Comparison of ENCODE assay signal across 8 cellular contexts in genomic region chr11:82901165-82901938, GRCh38. TPM values are rescaled to one million over a fixed set of nuclear protein-coding genes. Genes with fewer than 3 reads are reported as not detected.
DNase-seq lines count a peak whose midpoint lies in the region; ATAC-seq and TF ChIP-seq lines count a peak whose summit lies in the region.

DDIAS (plus strand) TSS chr11:82901736; CDS start chr11:82914739, 13,003 bp downstream.

- H3K36me3 ChIP-seq in smooth muscle cell (ENCODE audit: low read depth): no peaks in the 10 kb centered on the region

- H3K4me2 ChIP-seq in smooth muscle cell: peak within 1 kb of the TSS; percentile 93

- ATAC-seq in GM18907 (IDR thresholded peaks at IDR 0.05; ENCODE audit: unreplicated experiment) (peak; percentile 77), HG03159 (IDR thresholded peaks at IDR 0.05; ENCODE audit: unreplicated experiment) (peak; percentile 72), WTC11 (peak; percentile 69)

- peak within 1 kb of the TSS; percentile 77 for H3K27ac ChIP-seq in smooth muscle cell (ENCODE audit: low read depth)

- H3K27me3 ChIP-seq in smooth muscle cell (ENCODE audit: low read depth): no peaks in the 10 kb centered on the region

- no peaks in the 10 kb centered on the region for H3K36me3 Mint-ChIP-seq in WTC11

- peak within 1 kb of the TSS; percentile 75 for H3K9ac ChIP-seq in smooth muscle cell (ENCODE audit: low read depth)

- peak within 1 kb of the TSS; percentile 93 for H2AFZ ChIP-seq in smooth muscle cell (ENCODE audit: low read depth)

- no peaks in the 10 kb centered on the region for H4K20me1 ChIP-seq in smooth muscle cell (ENCODE audit: low read depth)

- H3F3A ChIP-seq in smooth muscle cell (ENCODE audit: low read depth): no peaks in the 10 kb centered on the region

- in situ Hi-C loops in ACHN (cut with HindIII; ENCODE audit: low pct_ligation_motif_present, low pct_unique_long_range_greater_than_20kb, low sequenced_read_pairs): no loop called here

- DNase-seq in ACHN (peak; percentile 97), NCI-H226 (peak; percentile 93), WTC11 (ENCODE audit: low spot score) (peak; percentile 96), cardiac fibroblast (ENCODE audit: low read depth in 2 of 2) (peak; percentile 98 to 99), iPS-NIHi7 (ENCODE audit: extremely low spot score) (peak; percentile 93), smooth muscle cell (lab: John Stamatoyannopoulos, UW; ENCODE audit: unreplicated experiment) (peak; percentile 79)

- peaks cover 26% of the 10 kb centered on the region for H3K4me1 Mint-ChIP-seq in WTC11

- CTCF ChIA-PET in WTC11 (lab: Charles Lee): interaction anchor here (0.7 to 3.7 kb wide), 13 partner anchors 23 to 935 kb away, joined by 3 to 85 read pairs (median 4); partner anchors contain the start of genes FAM181B and PCF11

- WGBS in smooth muscle cell (ENCODE audit: low lambda C conversion rate): under 1% methylated on average over 42 of the region's 49 CpGs

- H3K4me3 ChIP-seq in cardiac fibroblast (replicated peaks in 1 of 2; ENCODE audit: low read depth in 2 of 2, low read length in 2 of 2) (peak within 1 kb of the TSS; percentile 76 to 78), smooth muscle cell (peak within 1 kb of the TSS; percentile 75)

- H3K79me2 ChIP-seq in smooth muscle cell (ENCODE audit: low read depth): peaks cover 31% of the 10 kb centered on the region

- peaks cover 7% of the 10 kb centered on the region for H3K4me1 ChIP-seq in smooth muscle cell (ENCODE audit: low read depth)

- TF ChIP-seq CTCF in WTC11 (IDR thresholded peaks at IDR 0.05) (no peak), cardiac fibroblast (IDR thresholded peaks at IDR 0.05; ENCODE audit: low read depth, low read length) (no peak), smooth muscle cell (IDR thresholded peaks at IDR 0.05; ENCODE audit: borderline replicate concordance, insufficient read depth, poor library complexity, severe bottlenecking) (no peak)

- peak within 1 kb of the TSS; percentile 100 for H3K27ac Mint-ChIP-seq in WTC11

- H3K9me3 Mint-ChIP-seq in WTC11: no peaks in the 10 kb centered on the region

- no peaks in the 10 kb centered on the region for H3K9me3 ChIP-seq in smooth muscle cell (replicated peaks; ENCODE audit: low read depth)

- H3K4me3 Mint-ChIP-seq in WTC11: peak within 1 kb of the TSS; percentile 100

- H3K27me3 Mint-ChIP-seq in WTC11 (ENCODE audit: low read depth): no peaks in the 10 kb centered on the region; the same call in 1 of the 2 replicates

- POLR2A ChIA-PET in WTC11 (lab: Charles Lee): interaction anchor here (0.5 to 3.8 kb wide), 10 partner anchors 12 to 385 kb away, joined by 3 to 46 read pairs (median 6); partner anchors contain the start of genes CCDC90B, FAM181B, PCF11 and RAB30

TF ChIP-seq in WTC11, 78 proteins besides CTCF, POLR2A, EP300 and RAD21 (continues in another document):
- TF ChIP-seq SP1 (CRISPR knock-in tag; conservative IDR thresholded peaks at IDR 0.05) (peak; percentile 33; the same call in 1 of the 2 replicates), ETV6 (CRISPR knock-in tag; IDR thresholded peaks at IDR 0.05) (no peak), SMAD4 (CRISPR knock-in tag; IDR thresholded peaks at IDR 0.05) (no peak), JUN (CRISPR knock-in tag; IDR thresholded peaks at IDR 0.05) (no peak), JAZF1 (CRISPR knock-in tag; IDR thresholded peaks at IDR 0.05) (no peak), CREM (CRISPR knock-in tag; IDR thresholded peaks at IDR 0.05) (0 out of 2 replicates have a peak, but pooled peaks have one; percentile 22), NFYB (CRISPR knock-in tag; conservative IDR thresholded peaks at IDR 0.05; ENCODE audit: low read depth) (peak; percentile 69), MAX (CRISPR knock-in tag; IDR thresholded peaks at IDR 0.05) (peak; percentile 52), MYBL2 (CRISPR knock-in tag; IDR thresholded peaks at IDR 0.05) (0 out of 2 replicates have a peak, but pooled peaks have one; percentile 59), ATF3 (CRISPR knock-in tag; conservative IDR thresholded peaks at IDR 0.05) (no peak), GABPB1 (CRISPR knock-in tag; IDR thresholded peaks at IDR 0.05) (peak; percentile 79), HMGXB4 (CRISPR knock-in tag; IDR thresholded peaks at IDR 0.05) (peak; percentile 38; the same call in 1 of the 2 replicates), TEAD1 (CRISPR knock-in tag; IDR thresholded peaks at IDR 0.05) (no peak)
- TF ChIP-seq, protein P1, sequence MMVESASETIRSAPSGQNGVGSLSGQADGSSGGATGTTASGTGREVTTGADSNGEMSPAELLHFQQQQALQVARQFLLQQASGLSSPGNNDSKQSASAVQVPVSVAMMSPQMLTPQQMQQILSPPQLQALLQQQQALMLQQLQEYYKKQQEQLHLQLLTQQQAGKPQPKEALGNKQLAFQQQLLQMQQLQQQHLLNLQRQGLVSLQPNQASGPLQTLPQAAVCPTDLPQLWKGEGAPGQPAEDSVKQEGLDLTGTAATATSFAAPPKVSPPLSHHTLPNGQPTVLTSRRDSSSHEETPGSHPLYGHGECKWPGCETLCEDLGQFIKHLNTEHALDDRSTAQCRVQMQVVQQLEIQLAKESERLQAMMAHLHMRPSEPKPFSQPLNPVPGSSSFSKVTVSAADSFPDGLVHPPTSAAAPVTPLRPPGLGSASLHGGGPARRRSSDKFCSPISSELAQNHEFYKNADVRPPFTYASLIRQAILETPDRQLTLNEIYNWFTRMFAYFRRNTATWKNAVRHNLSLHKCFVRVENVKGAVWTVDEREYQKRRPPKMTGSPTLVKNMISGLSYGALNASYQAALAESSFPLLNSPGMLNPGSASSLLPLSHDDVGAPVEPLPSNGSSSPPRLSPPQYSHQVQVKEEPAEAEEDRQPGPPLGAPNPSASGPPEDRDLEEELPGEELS (CRISPR knock-in tag; IDR thresholded peaks at IDR 0.05): no peak
- TF ChIP-seq, protein P2, sequence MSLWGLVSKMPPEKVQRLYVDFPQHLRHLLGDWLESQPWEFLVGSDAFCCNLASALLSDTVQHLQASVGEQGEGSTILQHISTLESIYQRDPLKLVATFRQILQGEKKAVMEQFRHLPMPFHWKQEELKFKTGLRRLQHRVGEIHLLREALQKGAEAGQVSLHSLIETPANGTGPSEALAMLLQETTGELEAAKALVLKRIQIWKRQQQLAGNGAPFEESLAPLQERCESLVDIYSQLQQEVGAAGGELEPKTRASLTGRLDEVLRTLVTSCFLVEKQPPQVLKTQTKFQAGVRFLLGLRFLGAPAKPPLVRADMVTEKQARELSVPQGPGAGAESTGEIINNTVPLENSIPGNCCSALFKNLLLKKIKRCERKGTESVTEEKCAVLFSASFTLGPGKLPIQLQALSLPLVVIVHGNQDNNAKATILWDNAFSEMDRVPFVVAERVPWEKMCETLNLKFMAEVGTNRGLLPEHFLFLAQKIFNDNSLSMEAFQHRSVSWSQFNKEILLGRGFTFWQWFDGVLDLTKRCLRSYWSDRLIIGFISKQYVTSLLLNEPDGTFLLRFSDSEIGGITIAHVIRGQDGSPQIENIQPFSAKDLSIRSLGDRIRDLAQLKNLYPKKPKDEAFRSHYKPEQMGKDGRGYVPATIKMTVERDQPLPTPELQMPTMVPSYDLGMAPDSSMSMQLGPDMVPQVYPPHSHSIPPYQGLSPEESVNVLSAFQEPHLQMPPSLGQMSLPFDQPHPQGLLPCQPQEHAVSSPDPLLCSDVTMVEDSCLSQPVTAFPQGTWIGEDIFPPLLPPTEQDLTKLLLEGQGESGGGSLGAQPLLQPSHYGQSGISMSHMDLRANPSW (CRISPR knock-in tag; conservative IDR thresholded peaks at IDR 0.05; ENCODE audit: low read depth): no peak
- TF ChIP-seq, protein P3, sequence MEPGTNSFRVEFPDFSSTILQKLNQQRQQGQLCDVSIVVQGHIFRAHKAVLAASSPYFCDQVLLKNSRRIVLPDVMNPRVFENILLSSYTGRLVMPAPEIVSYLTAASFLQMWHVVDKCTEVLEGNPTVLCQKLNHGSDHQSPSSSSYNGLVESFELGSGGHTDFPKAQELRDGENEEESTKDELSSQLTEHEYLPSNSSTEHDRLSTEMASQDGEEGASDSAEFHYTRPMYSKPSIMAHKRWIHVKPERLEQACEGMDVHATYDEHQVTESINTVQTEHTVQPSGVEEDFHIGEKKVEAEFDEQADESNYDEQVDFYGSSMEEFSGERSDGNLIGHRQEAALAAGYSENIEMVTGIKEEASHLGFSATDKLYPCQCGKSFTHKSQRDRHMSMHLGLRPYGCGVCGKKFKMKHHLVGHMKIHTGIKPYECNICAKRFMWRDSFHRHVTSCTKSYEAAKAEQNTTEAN (CRISPR knock-in tag; IDR thresholded peaks at IDR 0.05): no peak
- TF ChIP-seq, protein P4, sequence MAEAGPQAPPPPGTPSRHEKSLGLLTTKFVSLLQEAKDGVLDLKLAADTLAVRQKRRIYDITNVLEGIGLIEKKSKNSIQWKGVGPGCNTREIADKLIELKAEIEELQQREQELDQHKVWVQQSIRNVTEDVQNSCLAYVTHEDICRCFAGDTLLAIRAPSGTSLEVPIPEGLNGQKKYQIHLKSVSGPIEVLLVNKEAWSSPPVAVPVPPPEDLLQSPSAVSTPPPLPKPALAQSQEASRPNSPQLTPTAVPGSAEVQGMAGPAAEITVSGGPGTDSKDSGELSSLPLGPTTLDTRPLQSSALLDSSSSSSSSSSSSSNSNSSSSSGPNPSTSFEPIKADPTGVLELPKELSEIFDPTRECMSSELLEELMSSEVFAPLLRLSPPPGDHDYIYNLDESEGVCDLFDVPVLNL (CRISPR knock-in tag; IDR thresholded peaks at IDR 0.05; ENCODE audit: borderline replicate concordance, low read depth): peak; percentile 97

RNA-seq across cellular contexts. Expression of gene DDIAS, which starts in this region (rescaled TPM):
- 21.7 to 28.7 TPM (median 22.0 TPM) in 3 replicates for total RNA-seq in WTC11 (2021)
- total RNA-seq in smooth muscle cell: 4.0 and 5.9 TPM in 2 replicates
- 3.1 TPM in 2 replicates for polyA plus RNA-seq in smooth muscle cell

Comparison
In these comparisons a context has a peak if more than half of its experiments do, and no peak if none do; other contexts are left out.
1. Peak in every context shown above with its lines: DNase-seq, ATAC-seq, H3K4me3 ChIP-seq and H3K27ac ChIP-seq.